Comparison of ENCODE assay signal across 28 cellular contexts in the genomic region with DNA sequence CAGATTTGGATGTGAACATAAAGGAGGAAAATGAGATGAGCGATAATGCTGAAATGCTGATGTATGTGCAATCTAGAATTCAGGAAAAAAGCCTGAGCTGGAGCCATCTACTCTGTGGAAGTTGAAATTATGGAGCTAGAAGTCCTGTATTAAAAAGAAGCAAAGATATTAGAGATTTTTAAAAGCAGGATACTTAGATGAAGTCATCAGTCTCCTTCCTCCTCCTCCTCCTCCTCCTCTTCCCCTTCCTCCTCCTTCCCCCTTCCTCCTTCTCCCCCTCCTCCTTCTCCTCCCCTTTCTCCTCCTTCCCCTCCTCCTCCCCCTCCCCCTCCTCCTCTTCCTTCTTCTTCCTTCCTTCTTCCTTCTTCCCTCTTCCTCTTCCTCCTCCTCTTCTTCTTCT.
"Had no signal": no experiment of that assay in that cellular context is flagged by ENCODE, and none has a peak within 500 bp of the region (broad histone marks: within the 10 kb centered on the region; RNA-seq: fewer than 3 reads in every experiment).

No MANE protein-coding gene starts in this region.

- H3K4me3 ChIP-seq: colonic mucosa, coronary artery, dorsolateral prefrontal cortex, esophagus muscularis mucosa, esophagus squamous epithelium, gastrocnemius medialis, gastroesophageal sphincter, heart left ventricle, heart right ventricle had no signal

- H3K36me3 ChIP-seq: colonic mucosa, esophagus muscularis mucosa, esophagus squamous epithelium, gastrocnemius medialis, gastroesophageal sphincter, heart left ventricle, heart right ventricle had no signal

- ATAC-seq: effector memory CD8-positive, alpha-beta T cell; esophagus mucosa; foreskin keratinocyte; gastrocnemius medialis; gastroesophageal sphincter; heart left ventricle; heart right ventricle had no signal

- H3K4me1 ChIP-seq: colonic mucosa, esophagus muscularis mucosa, esophagus squamous epithelium, foreskin keratinocyte, gastrocnemius medialis, gastroesophageal sphincter, heart left ventricle, heart right ventricle had no signal

- FAIRE-seq: colon, endometrium, endothelial cell of umbilical vein, frontal cortex had no signal

- H3K27ac ChIP-seq: colonic mucosa, coronary artery, dorsolateral prefrontal cortex, epithelial cell of prostate, esophagus muscularis mucosa, esophagus squamous epithelium, foreskin keratinocyte, gastrocnemius medialis, gastroesophageal sphincter, heart left ventricle, heart right ventricle had no signal

- H3K27me3 ChIP-seq: colonic mucosa, esophagus muscularis mucosa, esophagus squamous epithelium, foreskin keratinocyte, gastrocnemius medialis, gastroesophageal sphincter, heart left ventricle, heart right ventricle had no signal

- DNase-seq: colonic mucosa; cortex of kidney; dermis blood vessel endothelial cell; dorsolateral prefrontal cortex; effector CD4-positive, alpha-beta T cell; effector CD8-positive, alpha-beta T cell; effector memory CD4-positive, alpha-beta T cell; effector memory CD8-positive, alpha-beta T cell; endodermal cell; erythroblast; esophagus squamous epithelium; foreskin fibroblast; foreskin keratinocyte; foreskin melanocyte; gastrocnemius medialis; glutamatergic neuron; head of caudate nucleus; heart left ventricle; heart right ventricle had no signal

- H3K9me3 ChIP-seq: colonic mucosa, esophagus muscularis mucosa, esophagus squamous epithelium, gastrocnemius medialis, gastroesophageal sphincter, heart right ventricle had no signal
